1 cellular context compared by ENCODE assay signal in the genomic region with DNA sequence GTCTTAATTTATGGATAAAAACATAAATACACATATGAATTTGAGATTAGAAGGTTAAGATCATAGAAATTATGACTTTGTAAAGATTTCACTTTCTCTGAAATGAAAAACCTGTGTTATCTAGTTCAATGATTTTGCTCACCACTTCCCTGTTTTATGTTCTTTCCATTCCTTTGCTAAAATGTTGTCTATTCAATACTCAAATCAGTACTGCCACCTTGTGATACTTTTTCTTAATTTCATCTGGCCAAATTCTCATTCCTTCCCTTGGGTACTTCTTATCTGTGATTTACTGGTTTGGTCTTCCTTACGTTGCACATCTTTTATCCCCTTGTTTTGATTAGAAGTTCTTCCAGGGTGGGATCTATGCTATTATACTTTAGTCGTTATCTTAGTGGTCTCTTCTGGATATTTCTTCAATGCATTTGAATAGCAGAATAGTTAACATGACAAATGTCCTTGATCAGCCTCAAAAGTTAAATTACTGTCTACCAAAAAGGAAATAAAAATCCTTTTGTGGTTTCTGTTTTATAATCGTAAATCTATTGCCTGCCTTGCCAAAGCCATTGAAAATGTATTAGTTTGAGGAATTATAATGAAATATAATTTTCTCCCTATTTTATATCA.
TF ChIP-seq lines count a peak whose summit lies in the region.

No MANE protein-coding gene starts in this region.

TF ChIP-seq in GM12878, 131 proteins besides CTCF, POLR2A, EP300 and RAD21 (continued from another document):
- TF ChIP-seq, protein P1, sequence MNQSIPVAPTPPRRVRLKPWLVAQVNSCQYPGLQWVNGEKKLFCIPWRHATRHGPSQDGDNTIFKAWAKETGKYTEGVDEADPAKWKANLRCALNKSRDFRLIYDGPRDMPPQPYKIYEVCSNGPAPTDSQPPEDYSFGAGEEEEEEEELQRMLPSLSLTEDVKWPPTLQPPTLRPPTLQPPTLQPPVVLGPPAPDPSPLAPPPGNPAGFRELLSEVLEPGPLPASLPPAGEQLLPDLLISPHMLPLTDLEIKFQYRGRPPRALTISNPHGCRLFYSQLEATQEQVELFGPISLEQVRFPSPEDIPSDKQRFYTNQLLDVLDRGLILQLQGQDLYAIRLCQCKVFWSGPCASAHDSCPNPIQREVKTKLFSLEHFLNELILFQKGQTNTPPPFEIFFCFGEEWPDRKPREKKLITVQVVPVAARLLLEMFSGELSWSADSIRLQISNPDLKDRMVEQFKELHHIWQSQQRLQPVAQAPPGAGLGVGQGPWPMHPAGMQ (IDR thresholded peaks at IDR 0.05; ENCODE audit: borderline replicate concordance) = no peak
- TF ChIP-seq SMC3 (IDR thresholded peaks at IDR 0.05; ENCODE audit: borderline replicate concordance, low read length) (peak; percentile 41; the same call in 1 of the 2 replicates), TCF12 (IDR thresholded peaks at IDR 0.05; ENCODE audit: low read depth, low read length) (no peak), MXI1 (IDR thresholded peaks at IDR 0.05; ENCODE audit: low read depth, low read length) (no peak)
- TF ChIP-seq, protein P2, sequence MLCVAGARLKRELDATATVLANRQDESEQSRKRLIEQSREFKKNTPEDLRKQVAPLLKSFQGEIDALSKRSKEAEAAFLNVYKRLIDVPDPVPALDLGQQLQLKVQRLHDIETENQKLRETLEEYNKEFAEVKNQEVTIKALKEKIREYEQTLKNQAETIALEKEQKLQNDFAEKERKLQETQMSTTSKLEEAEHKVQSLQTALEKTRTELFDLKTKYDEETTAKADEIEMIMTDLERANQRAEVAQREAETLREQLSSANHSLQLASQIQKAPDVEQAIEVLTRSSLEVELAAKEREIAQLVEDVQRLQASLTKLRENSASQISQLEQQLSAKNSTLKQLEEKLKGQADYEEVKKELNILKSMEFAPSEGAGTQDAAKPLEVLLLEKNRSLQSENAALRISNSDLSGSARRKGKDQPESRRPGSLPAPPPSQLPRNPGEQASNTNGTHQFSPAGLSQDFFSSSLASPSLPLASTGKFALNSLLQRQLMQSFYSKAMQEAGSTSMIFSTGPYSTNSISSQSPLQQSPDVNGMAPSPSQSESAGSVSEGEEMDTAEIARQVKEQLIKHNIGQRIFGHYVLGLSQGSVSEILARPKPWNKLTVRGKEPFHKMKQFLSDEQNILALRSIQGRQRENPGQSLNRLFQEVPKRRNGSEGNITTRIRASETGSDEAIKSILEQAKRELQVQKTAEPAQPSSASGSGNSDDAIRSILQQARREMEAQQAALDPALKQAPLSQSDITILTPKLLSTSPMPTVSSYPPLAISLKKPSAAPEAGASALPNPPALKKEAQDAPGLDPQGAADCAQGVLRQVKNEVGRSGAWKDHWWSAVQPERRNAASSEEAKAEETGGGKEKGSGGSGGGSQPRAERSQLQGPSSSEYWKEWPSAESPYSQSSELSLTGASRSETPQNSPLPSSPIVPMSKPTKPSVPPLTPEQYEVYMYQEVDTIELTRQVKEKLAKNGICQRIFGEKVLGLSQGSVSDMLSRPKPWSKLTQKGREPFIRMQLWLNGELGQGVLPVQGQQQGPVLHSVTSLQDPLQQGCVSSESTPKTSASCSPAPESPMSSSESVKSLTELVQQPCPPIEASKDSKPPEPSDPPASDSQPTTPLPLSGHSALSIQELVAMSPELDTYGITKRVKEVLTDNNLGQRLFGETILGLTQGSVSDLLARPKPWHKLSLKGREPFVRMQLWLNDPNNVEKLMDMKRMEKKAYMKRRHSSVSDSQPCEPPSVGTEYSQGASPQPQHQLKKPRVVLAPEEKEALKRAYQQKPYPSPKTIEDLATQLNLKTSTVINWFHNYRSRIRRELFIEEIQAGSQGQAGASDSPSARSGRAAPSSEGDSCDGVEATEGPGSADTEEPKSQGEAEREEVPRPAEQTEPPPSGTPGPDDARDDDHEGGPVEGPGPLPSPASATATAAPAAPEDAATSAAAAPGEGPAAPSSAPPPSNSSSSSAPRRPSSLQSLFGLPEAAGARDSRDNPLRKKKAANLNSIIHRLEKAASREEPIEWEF (IDR thresholded peaks at IDR 0.05; ENCODE audit: insufficient replicate concordance, low read depth, low read length) = no peak
